In the genomic region with DNA sequence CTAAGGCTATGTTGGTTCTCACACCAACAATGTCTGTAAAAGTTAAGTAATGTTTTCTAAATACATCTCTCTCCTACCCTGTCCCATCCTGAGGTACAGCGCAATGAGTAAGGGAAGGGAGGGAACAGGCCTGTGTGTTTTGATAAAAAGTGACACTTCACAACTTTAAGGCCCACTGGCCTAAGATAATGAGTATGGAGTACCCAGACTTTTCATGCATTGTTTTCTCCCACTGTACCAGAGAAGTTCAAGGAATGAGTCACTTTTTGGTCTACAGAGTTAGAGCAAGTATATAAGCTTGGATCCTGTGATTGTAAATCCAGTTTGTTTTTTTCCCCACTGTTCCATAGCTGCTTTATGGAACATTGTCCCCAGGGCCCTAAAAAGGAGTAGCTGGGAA, we compare ENCODE assay signal across 30 cellular contexts. TPM values are rescaled to one million over a fixed set of nuclear protein-coding genes. Genes with fewer than 3 reads are reported as not detected.
DNase-seq lines count a peak whose midpoint lies in the region; ATAC-seq, FAIRE-seq and TF ChIP-seq lines count a peak whose summit lies in the region.
"Had no signal": no experiment of that assay in that cellular context is flagged by ENCODE, and none has a peak within 500 bp of the region (broad histone marks: within the 10 kb centered on the region; RNA-seq: fewer than 3 reads in every experiment).

No MANE protein-coding gene starts in this region.

- TF ChIP-seq POLR2A in endothelial cell of umbilical vein (IDR thresholded peaks at IDR 0.05; ENCODE audit: low read depth, low read length): no peak

- no peaks in the 10 kb centered on the region for H3K9me3 ChIP-seq in SK-N-MC (ENCODE audit: low read depth, low read length)
- H3K9me3 ChIP-seq in endothelial cell of umbilical vein (replicated peaks; ENCODE audit: control insufficient read depth, insufficient read depth, low read length): no peaks in the 10 kb centered on the region
- H3K9me3 ChIP-seq in mesodermal cell (ENCODE audit: control insufficient read depth, low read length): no peaks in the 10 kb centered on the region
- H3K9me3 ChIP-seq: MG63, pancreas, right atrium auricular region, testis, vagina had no signal

- FAIRE-seq in endothelial cell of umbilical vein (lab: Jason Lieb, UNC): peak; percentile 70
- FAIRE-seq: colon, GM12878, pancreas had no signal

- no peaks in the 10 kb centered on the region for H3K36me3 ChIP-seq in SK-N-MC (ENCODE audit: insufficient read depth, low read length)
- H3K36me3 ChIP-seq in endothelial cell of umbilical vein (ENCODE audit: control insufficient read depth in 2 of 2, extremely low read depth in 1 of 2, insufficient read depth in 2 of 2, low read length in 2 of 2): no peaks in the 10 kb centered on the region
- no peaks in the 10 kb centered on the region for H3K36me3 ChIP-seq in mesodermal cell (ENCODE audit: control insufficient read depth, insufficient read depth, low read length)
- H3K36me3 ChIP-seq: MG63, pancreas, right atrium auricular region, vagina had no signal

- H3K4me3 ChIP-seq in SK-N-MC (no peak overlapping the region), endothelial cell of umbilical vein (replicated peaks in 1 of 3; ENCODE audit: insufficient read depth in 1 of 3, low read depth in 1 of 3, low read length in 3 of 3) (no peak overlapping the region), mesodermal cell (ENCODE audit: extremely low read depth, insufficient read depth, low read length, poor library complexity, severe bottlenecking) (no peak overlapping the region)
- H3K4me3 ChIP-seq: GM12878, MG63, pancreas, right atrium auricular region, testis, vagina had no signal

- no TSS peak for BruUV-seq in endothelial cell of umbilical vein (replicated peaks; lab: Mats Ljungman, UMichigan)

- intact Hi-C loops in endothelial cell of umbilical vein (cut with micrococcal nuclease): loop anchor here (2.0 kb wide), 1 partner anchor 39 kb away; a partner anchor contains a TSS

- peak; percentile 72 for DNase-seq in DMS53 treated with DMSO at 0.1 percent for 48 hours (lab: John Stamatoyannopoulos, UW; ENCODE audit: unreplicated experiment)
- no peak for DNase-seq in SK-N-MC (ENCODE audit: low read depth, low spot score)
- DNase-seq in endothelial cell of umbilical vein (ENCODE audit: low read depth, low spot score): peak; percentile 82
- DNase-seq in amniotic stem cell (lab: John Stamatoyannopoulos, UW): no peak
- no peak for DNase-seq in stimulated activated CD4-positive, alpha-beta T cell treated with anti-CD3 and anti-CD28 coated beads, Interleukin-4, amount 100 ng/mL, for 1 hour
- DNase-seq: activated CD4-positive, alpha-beta T cell treated with anti-CD3 and anti-CD28 coated beads, Interleukin-2, amount 50 U/mL, for 48 hours; activated CD4-positive, CD25-positive, alpha-beta regulatory T cell; endodermal cell; HCEC 1CT; head of caudate nucleus; left cardiac atrium; MG63; naive thymus-derived CD4-positive, alpha-beta T cell; NCI-H2081; pancreas; stimulated activated CD4-positive, alpha-beta T cell treated with anti-CD3 and anti-CD28 coated beads, Interleukin-4, amount 100 ng/mL, for 4 hours; stimulated activated naive CD4-positive, alpha-beta T cell treated with Interleukin-2 at 50 U/mL for 16 hours; T1000; testis had no signal

- ATAC-seq in GM18867 (IDR thresholded peaks at IDR 0.05; ENCODE audit: unreplicated experiment): no peak
- ATAC-seq in GM18873 (IDR thresholded peaks at IDR 0.05; ENCODE audit: low FRiP score, unreplicated experiment): no peak
- ATAC-seq: GM12878; left cardiac atrium; naive thymus-derived CD4-positive, alpha-beta T cell; pancreas had no signal

- no peaks in the 10 kb centered on the region for H3K9me1 ChIP-seq in endothelial cell of umbilical vein (replicated peaks; ENCODE audit: control insufficient read depth, extremely low read depth, insufficient read depth, low read length)

- POLR2A ChIA-PET in endothelial cell of umbilical vein (lab: Charles Lee): interaction anchor here (1.1 kb wide), 1 partner anchor 56 kb away, joined by 7 read pairs; no protein-coding TSS in a partner anchor

- H3K4me1 ChIP-seq in endothelial cell of umbilical vein (ENCODE audit: control insufficient read depth, extremely low read depth, insufficient read depth, low read length) (peaks cover 14% of the 10 kb centered on the region), mesodermal cell (ENCODE audit: control insufficient read depth, insufficient read depth, low read length, poor library complexity, severe bottlenecking) (peaks cover 11% of the 10 kb centered on the region)
- H3K4me1 ChIP-seq: right atrium auricular region, testis had no signal

- H3K27ac ChIP-seq in SK-N-MC (peak overlapping the region; percentile 76), endothelial cell of umbilical vein (ENCODE audit: insufficient read depth, low read depth, low read length) (peak overlapping the region; percentile 52), mesodermal cell (ENCODE audit: low read depth, low read length, severe bottlenecking) (peak overlapping the region; percentile 50)
- H3K27ac ChIP-seq: pancreas, right atrium auricular region, testis, vagina had no signal

- no peak for TF ChIP-seq CTCF in endothelial cell of umbilical vein (IDR thresholded peaks at IDR 0.05; ENCODE audit: extremely low read depth in 1 of 2, insufficient read depth in 1 of 2, low read depth in 1 of 2, low read length in 2 of 2)

- dilution Hi-C loops in endothelial cell of umbilical vein (cut with MboI; ENCODE audit: extremely low pct_ligation_motif_present, low sequenced_read_pairs): no loop called here

- WGBS in mesodermal cell (ENCODE audit: insufficient coverage in 2 of 2), 2 experiments: no CpG with 5 or more reads among the region's 1 CpG

- peak overlapping the region; percentile 57 for H2AFZ ChIP-seq in endothelial cell of umbilical vein (ENCODE audit: low read depth, low read length)

- no peaks in the 10 kb centered on the region for H4K20me1 ChIP-seq in endothelial cell of umbilical vein (replicated peaks; ENCODE audit: control insufficient read depth, extremely low read depth, insufficient read depth, low read length)

- no peaks in the 10 kb centered on the region for H3K79me2 ChIP-seq in endothelial cell of umbilical vein (ENCODE audit: control insufficient read depth, insufficient read depth, low read length)

- H3K4me2 ChIP-seq in endothelial cell of umbilical vein (ENCODE audit: insufficient read depth, low read length): peak overlapping the region; percentile 22

- CTCF ChIA-PET in endothelial cell of umbilical vein (lab: Charles Lee): interaction anchor here (1.0 to 4.1 kb wide), 10 partner anchors 9 to 182 kb away, joined by 3 to 30 read pairs (median 5); no protein-coding TSS in a partner anchor

- no peaks in the 10 kb centered on the region for H3K27me3 ChIP-seq in endothelial cell of umbilical vein (ENCODE audit: control insufficient read depth in 2 of 2, insufficient read depth in 2 of 2, low read length in 2 of 2)
- H3K27me3 ChIP-seq: MG63, pancreas, right atrium auricular region, testis, vagina had no signal

- H3K9ac ChIP-seq in SK-N-MC (ENCODE audit: insufficient read length): no peak overlapping the region
- no peak overlapping the region for H3K9ac ChIP-seq in endothelial cell of umbilical vein (replicated peaks; ENCODE audit: extremely low read depth, insufficient read depth, low read length)

TF ChIP-seq in endothelial cell of umbilical vein, 7 proteins besides CTCF, POLR2A, EP300 and RAD21 (continues in another document):
- TF ChIP-seq, protein P1, sequence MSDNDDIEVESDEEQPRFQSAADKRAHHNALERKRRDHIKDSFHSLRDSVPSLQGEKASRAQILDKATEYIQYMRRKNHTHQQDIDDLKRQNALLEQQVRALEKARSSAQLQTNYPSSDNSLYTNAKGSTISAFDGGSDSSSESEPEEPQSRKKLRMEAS (IDR thresholded peaks at IDR 0.05; ENCODE audit: insufficient read depth, insufficient read length): no peak
- TF ChIP-seq FOS (IDR thresholded peaks at IDR 0.05; ENCODE audit: borderline replicate concordance, insufficient read depth, low read length): peak; percentile 47
- no peak for TF ChIP-seq POLR2AphosphoS5 (IDR thresholded peaks at IDR 0.05; ENCODE audit: insufficient read depth, low read depth, low read length)
- TF ChIP-seq JUN (IDR thresholded peaks at IDR 0.05; ENCODE audit: borderline replicate concordance, insufficient read depth, insufficient read length, low read depth): peak; percentile 57

RNA-seq across cellular contexts. Expression of a gene that starts 29.9 kb away (rescaled TPM):
- 1.3 and 2.2 TPM in 2 replicates for total RNA-seq in endothelial cell of umbilical vein
- polyA plus RNA-seq in endothelial cell of umbilical vein: 0.51 and 0.97 TPM in 2 replicates
- 0.55 and 0.97 TPM in 2 replicates for polyA plus RNA-seq in endothelial cell of umbilical vein (2011; cell fraction: cytosol; rRNA removed)
- polyA plus RNA-seq in endothelial cell of umbilical vein (2011; cell fraction: nucleus; rRNA removed): 1.0 TPM in 2 replicates
- 0.26 and 0.37 TPM in 2 replicates for polyA plus RNA-seq in endothelial cell of umbilical vein (2012)
- 0.61 and 2.0 TPM in 2 replicates for polyA minus RNA-seq in endothelial cell of umbilical vein
- polyA minus RNA-seq in endothelial cell of umbilical vein (2011; cell fraction: cytosol; rRNA and poly(A)+ RNA removed): not detected
- polyA minus RNA-seq in endothelial cell of umbilical vein (2011; cell fraction: nucleus; rRNA and poly(A)+ RNA removed): 0.14 and 0.29 TPM in 2 replicates
- 6.2 TPM for polyA plus RNA-seq in mesodermal cell (2013, experiment 1 of 2)
- 5.9 TPM for polyA plus RNA-seq in mesodermal cell (2013, experiment 2 of 2)
- total RNA-seq: activated T-helper 2 cell treated with anti-CD3 and anti-CD28 coated beads, Interferon-gamma antibody, Interleukin-2, Interleukin-4, amounts not matched to agents 10 μg/mL and 5 μg/mL and 100 μg/mL, durations not matched to agents 14 hours and 24 hours and 36 hours; B cell; GM12878; OCI-LY7 had no signal
- polyA plus RNA-seq: GM12878; IgD-negative memory B cell; naive thymus-derived CD4-positive, alpha-beta T cell had no signal

RNA-seq across cellular contexts. Expression of a gene that starts 39.2 kb away (rescaled TPM):
- total RNA-seq in endothelial cell of umbilical vein: 24.7 and 31.4 TPM in 2 replicates
- 7.6 and 7.9 TPM in 2 replicates for polyA plus RNA-seq in endothelial cell of umbilical vein
- polyA plus RNA-seq in endothelial cell of umbilical vein (2011; cell fraction: cytosol; rRNA removed): 7.3 and 7.6 TPM in 2 replicates
- polyA plus RNA-seq in endothelial cell of umbilical vein (2011; cell fraction: nucleus; rRNA removed): 13.2 and 13.7 TPM in 2 replicates
- 13.4 and 13.8 TPM in 2 replicates for polyA plus RNA-seq in endothelial cell of umbilical vein (2012)
- polyA minus RNA-seq in endothelial cell of umbilical vein: 19.4 and 20.6 TPM in 2 replicates
- polyA minus RNA-seq in endothelial cell of umbilical vein (2011; cell fraction: cytosol; rRNA and poly(A)+ RNA removed): 1.4 TPM
- 34.7 and 60.6 TPM in 2 replicates for polyA minus RNA-seq in endothelial cell of umbilical vein (2011; cell fraction: nucleus; rRNA and poly(A)+ RNA removed)
- polyA plus RNA-seq in mesodermal cell (2013, experiment 1 of 2): 8.4 TPM
- 7.6 TPM for polyA plus RNA-seq in mesodermal cell (2013, experiment 2 of 2)

RNA-seq across cellular contexts. Expression of a gene that starts 56.1 kb away (rescaled TPM):
- 1.7 and 3.2 TPM in 2 replicates for total RNA-seq in endothelial cell of umbilical vein
- polyA plus RNA-seq in endothelial cell of umbilical vein: 4.0 and 4.1 TPM in 2 replicates
- polyA plus RNA-seq in endothelial cell of umbilical vein (2011; cell fraction: cytosol; rRNA removed): 3.0 and 3.1 TPM in 2 replicates
- 1.8 and 3.0 TPM in 2 replicates for polyA plus RNA-seq in endothelial cell of umbilical vein (2011; cell fraction: nucleus; rRNA removed)
- 1.1 and 1.8 TPM in 2 replicates for polyA plus RNA-seq in endothelial cell of umbilical vein (2012)
- polyA minus RNA-seq in endothelial cell of umbilical vein: 3.3 and 5.6 TPM in 2 replicates
- polyA minus RNA-seq in endothelial cell of umbilical vein (2011; cell fraction: cytosol; rRNA and poly(A)+ RNA removed): 4.3 TPM
- 2.7 and 3.3 TPM in 2 replicates for polyA minus RNA-seq in endothelial cell of umbilical vein (2011; cell fraction: nucleus; rRNA and poly(A)+ RNA removed)
- polyA plus RNA-seq in mesodermal cell (2013, experiment 1 of 2): 5.2 TPM
- 5.2 TPM for polyA plus RNA-seq in mesodermal cell (2013, experiment 2 of 2)

Comparison
In these comparisons a context has a peak if more than half of its experiments do, and no peak if none do; other contexts are left out.
1. DNase-seq: peak in DMS53 treated with DMSO at 0.1 percent for 48 hours (single experiment) and endothelial cell of umbilical vein (single experiment); none in SK-N-MC (single experiment), amniotic stem cell (single experiment) and stimulated activated CD4-positive, alpha-beta T cell treated with anti-CD3 and anti-CD28 coated beads, Interleukin-4, amount 100 ng/mL, for 1 hour (single experiment).
2. Peak in every context shown above with its lines, with median percentiles within 50 percentile points of each other: H3K27ac ChIP-seq.